ENCODE assay signal across 25 cellular contexts in genomic region chr12:66724616-66725015, GRCh38. TPM values are rescaled to one million over a fixed set of nuclear protein-coding genes. Genes with fewer than 3 reads are reported as not detected.
DNase-seq lines count a peak whose midpoint lies in the region; TF ChIP-seq lines count a peak whose summit lies in the region.
"Had no signal": no experiment of that assay in that cellular context is flagged by ENCODE, and none has a peak within 500 bp of the region (broad histone marks: within the 10 kb centered on the region; RNA-seq: fewer than 3 reads in every experiment).

No MANE protein-coding gene starts in this region.

- H3K9me3 ChIP-seq in BLaER1 (peaks cover 2% of the 10 kb centered on the region; the same call in 1 of the 2 replicates), SK-N-SH (no peaks in the 10 kb centered on the region)
- H3K9me3 ChIP-seq: MG63, SJSA1 had no signal

- H3K4me3 ChIP-seq in BLaER1 (no peak overlapping the region), SK-N-SH (ENCODE audit: low read depth in 2 of 2, low read length in 1 of 2) (no peak overlapping the region)
- H3K4me3 ChIP-seq: MG63, PC-9, SJSA1 had no signal

- H3K36me3 Mint-ChIP-seq in nephron progenitor cell (ENCODE audit: low read depth) = no peaks in the 10 kb centered on the region
- H3K36me3 Mint-ChIP-seq: CD8-positive, alpha-beta T cell had no signal

- H4K20me1 ChIP-seq in BLaER1 = no peaks in the 10 kb centered on the region
- H4K20me1 ChIP-seq in SK-N-SH (ENCODE audit: insufficient read depth) = no peaks in the 10 kb centered on the region

- CTCF ChIA-PET in SK-N-SH (lab: Yijun Ruan, JAX) = interaction anchor here (3.9 kb wide), 1 partner anchor 15 kb away, joined by 11 read pairs; no protein-coding TSS in a partner anchor

- no peaks in the 10 kb centered on the region for H3K36me3 ChIP-seq in BLaER1
- no peaks in the 10 kb centered on the region for H3K36me3 ChIP-seq in SK-N-SH (replicated peaks in 1 of 2; ENCODE audit: control insufficient read depth in 1 of 2, insufficient read depth in 2 of 2, low read length in 1 of 2)
- H3K36me3 ChIP-seq: MG63, SJSA1 had no signal

- H2AFZ ChIP-seq in SK-N-SH (ENCODE audit: low read depth) = no peak overlapping the region
- H2AFZ ChIP-seq: PC-9 had no signal

- DNase-seq in ELF-1 (ENCODE audit: low read depth, low spot score) = peak; percentile 27
- DNase-seq in SK-MEL-5 (ENCODE audit: low read depth, low spot score) = peak; percentile 57
- no peak for DNase-seq in nephron progenitor cell
- DNase-seq in activated CD4-positive, alpha-beta T cell treated with anti-CD3 and anti-CD28 coated beads, Interleukin-2, amount 50 U/mL, for 1 hour = no peak
- DNase-seq in SK-N-SH = no peak
- no peak for DNase-seq in G401 (ENCODE audit: low spot score)
- DNase-seq: AML-193; CD8-positive, alpha-beta T cell; DMS153; H7; KBM-7; MG63; NCI-H1105 treated with DMSO at 0.1 percent for 48 hours; NCI-H1694; NCI-H2029 treated with DMSO at 0.1 percent for 48 hours; NCI-H446 treated with DMSO at 0.1 percent for 48 hours; NCI-H526; NCI-H82; NK-92 treated with Interleukin-12 subunit alpha and Interleukin-12 subunit beta, amount 100 ng/mL, for 24 hours; PC-9 had no signal

- H3K79me2 ChIP-seq in SK-N-SH (ENCODE audit: insufficient read depth) = no peaks in the 10 kb centered on the region

- peak overlapping the region; percentile 4 for H3K27ac Mint-ChIP-seq in nephron progenitor cell
- H3K27ac Mint-ChIP-seq: CD8-positive, alpha-beta T cell had no signal

- TF ChIP-seq CTCF in nephron progenitor cell (IDR thresholded peaks at IDR 0.05) (no peak), SK-N-SH (IDR thresholded peaks at IDR 0.05) (no peak)

- H3K4me2 ChIP-seq in BLaER1 (peak overlapping the region; percentile 22; the same call in 1 of the 2 replicates), SK-N-SH (no peak overlapping the region)
- H3K4me2 ChIP-seq: PC-9 had no signal

- in situ Hi-C loops in SK-MEL-5 (cut with HindIII; ENCODE audit: low pct_unique_long_range_greater_than_20kb, low sequenced_read_pairs) = no loop called here
- in situ Hi-C loops in G401 (cut with HindIII; ENCODE audit: low sequenced_read_pairs) = no loop called here

- no peaks in the 10 kb centered on the region for H3F3A ChIP-seq in SK-N-SH (replicated peaks; ENCODE audit: insufficient read depth)

- no peaks in the 10 kb centered on the region for H3K9me3 Mint-ChIP-seq in nephron progenitor cell
- H3K9me3 Mint-ChIP-seq: CD8-positive, alpha-beta T cell had no signal

- H3K27me3 ChIP-seq in BLaER1 (no peaks in the 10 kb centered on the region), SK-N-SH (ENCODE audit: insufficient read depth) (no peaks in the 10 kb centered on the region)
- H3K27me3 ChIP-seq: MG63, SJSA1 had no signal

- 0 out of 2 replicates have a peak overlapping the region, but pooled peaks have one; percentile 3 for H3K27ac ChIP-seq in BLaER1
- H3K27ac ChIP-seq in SK-N-SH (ENCODE audit: low read depth in 2 of 2, low read length in 1 of 2) = no peak overlapping the region
- H3K27ac ChIP-seq: C4-2B, PC-9, SJSA1 had no signal

- peaks cover 14% of the 10 kb centered on the region for H3K4me1 Mint-ChIP-seq in nephron progenitor cell

- TF ChIP-seq RAD21 in SK-N-SH (IDR thresholded peaks at IDR 0.05; ENCODE audit: low read length) = no peak

- H3K9me2 ChIP-seq in SK-N-SH = no peaks in the 10 kb centered on the region

- no peak for TF ChIP-seq EP300 in SK-N-SH (IDR thresholded peaks at IDR 0.05; ENCODE audit: borderline replicate concordance in 1 of 2, low read depth in 1 of 2, low read length in 1 of 2)

- H3K4me1 ChIP-seq in BLaER1 = peaks cover 38% of the 10 kb centered on the region
- no peaks in the 10 kb centered on the region for H3K4me1 ChIP-seq in SK-N-SH (ENCODE audit: control insufficient read depth in 1 of 2, insufficient read depth in 2 of 2, low read depth in 1 of 2, low read length in 1 of 2)
- H3K4me1 ChIP-seq: SJSA1 had no signal

- POLR2A ChIA-PET in SK-N-SH (lab: Yijun Ruan, JAX) = no interaction called here

- WGBS in SK-N-SH (ENCODE audit: low lambda C conversion rate) = 10% methylated on average over 4 of the region's 4 CpGs

- no peak overlapping the region for H3K9ac ChIP-seq in BLaER1
- H3K9ac ChIP-seq in SK-N-SH = no peak overlapping the region

- peaks cover 5% of the 10 kb centered on the region for H3K27me3 Mint-ChIP-seq in nephron progenitor cell (ENCODE audit: low read depth, poor library complexity)

- no peak overlapping the region for H3K4me3 Mint-ChIP-seq in nephron progenitor cell
- H3K4me3 Mint-ChIP-seq: CD8-positive, alpha-beta T cell had no signal

TF ChIP-seq in SK-N-SH, 30 proteins besides CTCF, POLR2A, EP300 and RAD21:
- TF ChIP-seq FOXJ3 (CRISPR knock-in tag; IDR thresholded peaks at IDR 0.05) (no peak), EZH2phosphoT487 (IDR thresholded peaks at IDR 0.05; ENCODE audit: borderline replicate concordance, low read depth) (no peak), ELF1 (IDR thresholded peaks at IDR 0.05) (no peak), MAX (IDR thresholded peaks at IDR 0.05; ENCODE audit: low read depth) (no peak)
TF ChIP-seq in SK-N-SH: peak in this region for 0.

RNA-seq across cellular contexts. Expression of gene GRIP1, which starts 45.7 kb away (rescaled TPM):
- total RNA-seq in SK-MEL-5 (2014; rRNA removed; shearing (Covaris generic)) = 0.77 and 2.1 TPM in 2 replicates
- polyA plus RNA-seq in SK-MEL-5 (2015; cell fraction: cytosol; rRNA removed) = 0.73 and 1.6 TPM in 2 replicates
- 1.6 and 10.3 TPM in 2 replicates for polyA plus RNA-seq in SK-MEL-5 (2015; cell fraction: nucleus; rRNA removed)
- polyA plus RNA-seq in SK-N-SH (2012; rRNA removed) = 0.03 and 0.07 TPM in 2 replicates
- polyA plus RNA-seq in SK-N-SH (2012; cell fraction: cytosol; rRNA removed) = 0.09 and 0.13 TPM in 2 replicates
- polyA plus RNA-seq in SK-N-SH (2012; cell fraction: nucleus; rRNA removed) = not detected in 2 replicates
- total RNA-seq in G401 (2014; rRNA removed; shearing (Covaris generic)) = 0.27 TPM in 1 of 2 replicates, not detected in the other
- total RNA-seq: RPMI7951 had no signal
- polyA plus RNA-seq: AG04450 had no signal

Comparison
In these comparisons a context has a peak if more than half of its experiments do, and no peak if none do; other contexts are left out.
1. DNase-seq: peak in ELF-1 (single experiment) and SK-MEL-5 (single experiment); none in nephron progenitor cell (single experiment), activated CD4-positive, alpha-beta T cell treated with anti-CD3 and anti-CD28 coated beads, Interleukin-2, amount 50 U/mL, for 1 hour (single experiment), SK-N-SH (single experiment) and G401 (single experiment).